ENCODE assay signal across 28 cellular contexts in the genomic region with DNA sequence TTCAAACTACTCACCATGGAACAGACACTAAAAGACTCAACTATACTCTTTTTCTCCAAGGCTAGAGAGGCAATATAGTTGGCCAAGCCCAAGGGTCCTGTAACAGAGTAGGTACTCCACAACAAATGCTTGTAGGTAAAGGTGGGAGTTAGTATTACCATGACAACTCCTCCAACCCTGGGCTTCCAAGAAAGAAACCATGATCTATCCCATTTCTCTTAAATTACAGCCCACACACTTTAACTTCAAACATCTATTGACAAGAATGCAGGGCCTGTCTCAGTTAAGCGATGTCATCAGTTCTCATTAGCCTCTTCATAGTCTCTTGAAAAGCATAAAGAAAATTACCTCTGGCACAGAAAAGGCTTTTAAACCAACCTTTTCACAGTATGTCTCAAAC. TPM values are rescaled to one million over a fixed set of nuclear protein-coding genes. Genes with fewer than 3 reads are reported as not detected.
DNase-seq lines count a peak whose midpoint lies in the region; ATAC-seq lines count a peak whose summit lies in the region.
"Had no signal": no experiment of that assay in that cellular context is flagged by ENCODE, and none has a peak within 500 bp of the region (broad histone marks: within the 10 kb centered on the region; RNA-seq: fewer than 3 reads in every experiment).

No MANE protein-coding gene starts in this region.

- peak; percentile 49 to 55 for ATAC-seq in activated T-cell treated with anti-CD3 and anti-CD28 coated beads, Interleukin-2, amount 50 U/mL, for 4 hours
- ATAC-seq: effector memory CD8-positive, alpha-beta T cell; GM23338; left cardiac atrium; mucosa of descending colon; natural killer cell; psoas muscle; T-helper 17 cell had no signal

- H3K4me3 Mint-ChIP-seq in activated T-cell treated with anti-CD3 and anti-CD28 coated beads, Interleukin-2, amount 50 U/mL, for 4 hours, result no peak overlapping the region
- H3K4me3 Mint-ChIP-seq in activated T-helper 1 cell treated with anti-CD3 and anti-CD28 coated beads, Interleukin-12 subunit alpha, Interleukin-12 subunit beta, Interleukin-2, Interleukin-4 antibody, amounts not matched to agents 30 ng/mL and 10 ng/mL and 1 ng/mL, durations not matched to agents 14 hours and 24 hours and 36 hours, result no peak overlapping the region
- no peak overlapping the region for H3K4me3 Mint-ChIP-seq in stimulated activated naive CD8-positive, alpha-beta T cell treated with anti-CD3 and anti-CD28 coated beads, Interleukin-15, Interleukin-2, amounts not matched to agents 100 ng/mL and 50 ng/mL, for 24 hours
- H3K4me3 Mint-ChIP-seq: effector memory CD8-positive, alpha-beta T cell; GM23338; natural killer cell; T-helper 17 cell had no signal

- H3K4me1 Mint-ChIP-seq in activated T-cell treated with anti-CD3 and anti-CD28 coated beads, Interleukin-2, amount 50 U/mL, for 4 hours (ENCODE audit: low read depth), result peaks cover 10% of the 10 kb centered on the region
- H3K4me1 Mint-ChIP-seq in activated T-helper 1 cell treated with anti-CD3 and anti-CD28 coated beads, Interleukin-12 subunit alpha, Interleukin-12 subunit beta, Interleukin-2, Interleukin-4 antibody, amounts not matched to agents 30 ng/mL and 10 ng/mL and 1 ng/mL, durations not matched to agents 14 hours and 24 hours and 36 hours (ENCODE audit: low read depth), result peaks cover 12% of the 10 kb centered on the region
- H3K4me1 Mint-ChIP-seq in stimulated activated naive CD8-positive, alpha-beta T cell treated with anti-CD3 and anti-CD28 coated beads, Interleukin-15, Interleukin-2, amounts not matched to agents 100 ng/mL and 50 ng/mL, for 24 hours (ENCODE audit: low read depth), result peaks cover 15% of the 10 kb centered on the region

- H3K27ac Mint-ChIP-seq in activated T-helper 1 cell treated with anti-CD3 and anti-CD28 coated beads, Interleukin-12 subunit alpha, Interleukin-12 subunit beta, Interleukin-2, Interleukin-4 antibody, amounts not matched to agents 30 ng/mL and 10 ng/mL and 1 ng/mL, durations not matched to agents 14 hours and 24 hours and 36 hours, result peak overlapping the region; percentile 41
- H3K27ac Mint-ChIP-seq in stimulated activated naive CD8-positive, alpha-beta T cell treated with anti-CD3 and anti-CD28 coated beads, Interleukin-15, Interleukin-2, amounts not matched to agents 100 ng/mL and 50 ng/mL, for 24 hours, result peak overlapping the region; percentile 19
- H3K27ac Mint-ChIP-seq: GM23338, natural killer cell had no signal

- intact Hi-C loops in activated T-helper 1 cell treated with anti-CD3 and anti-CD28 coated beads, Interleukin-12 subunit alpha, Interleukin-12 subunit beta, Interleukin-2, Interleukin-4 antibody, amounts not matched to agents 30 ng/mL and 10 ng/mL and 1 ng/mL, durations not matched to agents 14 hours and 24 hours and 36 hours (cut with micrococcal nuclease), result no loop called here

- H3K27me3 Mint-ChIP-seq in activated T-cell treated with anti-CD3 and anti-CD28 coated beads, Interleukin-2, amount 50 U/mL, for 4 hours (ENCODE audit: low read depth), result no peaks in the 10 kb centered on the region
- H3K27me3 Mint-ChIP-seq in activated T-helper 1 cell treated with anti-CD3 and anti-CD28 coated beads, Interleukin-12 subunit alpha, Interleukin-12 subunit beta, Interleukin-2, Interleukin-4 antibody, amounts not matched to agents 30 ng/mL and 10 ng/mL and 1 ng/mL, durations not matched to agents 14 hours and 24 hours and 36 hours (ENCODE audit: insufficient read depth), result no peaks in the 10 kb centered on the region
- H3K27me3 Mint-ChIP-seq in stimulated activated naive CD8-positive, alpha-beta T cell treated with anti-CD3 and anti-CD28 coated beads, Interleukin-15, Interleukin-2, amounts not matched to agents 100 ng/mL and 50 ng/mL, for 24 hours, result no peaks in the 10 kb centered on the region
- H3K27me3 Mint-ChIP-seq: effector memory CD8-positive, alpha-beta T cell; T-helper 17 cell had no signal

- DNase-seq in NCI-H1417 (lab: John Stamatoyannopoulos, UW) (peak in 2 of 3 experiments; percentile 69 to 93), NCI-H1417 treated with DMSO at 0.1 percent for 48 hours (lab: John Stamatoyannopoulos, UW) (no peak), GDM1 (lab: John Stamatoyannopoulos, UW) (no peak), HuH-7.5 (ENCODE audit: low spot score) (no peak)
- no peak for DNase-seq in activated T-cell treated with anti-CD3 and anti-CD28 coated beads, Interleukin-2, amount 50 U/mL, for 4 hours
- no peak for DNase-seq in activated T-cell treated with anti-CD3 and anti-CD28 coated beads, Interleukin-2, amount 50 U/mL, for 48 hours
- DNase-seq in activated T-helper 1 cell treated with anti-CD3 and anti-CD28 coated beads, Interleukin-12 subunit alpha, Interleukin-12 subunit beta, Interleukin-2, Interleukin-4 antibody, amounts not matched to agents 30 ng/mL and 10 ng/mL and 1 ng/mL, durations not matched to agents 14 hours and 24 hours and 36 hours (ENCODE audit: low spot score), result no peak
- DNase-seq: 8988T; activated effector memory CD4-positive, alpha-beta T cell treated with Interleukin-2 at 50 U/mL for 16 hours; Caco-2; caudate nucleus; DND-41; effector memory CD8-positive, alpha-beta T cell; hypothalamus; Kasumi-1; left cardiac atrium; mucosa of descending colon; natural killer cell; NCI-H1694; NCI-H526; occipital lobe; psoas muscle; SHP77; stimulated activated CD4-positive, alpha-beta T cell treated with anti-CD3 and anti-CD28 coated beads, Interleukin-4, amount 100 ng/mL, for 1 hour; T-helper 17 cell; transverse colon had no signal

- H3K36me3 Mint-ChIP-seq in activated T-cell treated with anti-CD3 and anti-CD28 coated beads, Interleukin-2, amount 50 U/mL, for 4 hours (ENCODE audit: insufficient read depth), result peaks cover 34% of the 10 kb centered on the region
- peaks cover 30% of the 10 kb centered on the region for H3K36me3 Mint-ChIP-seq in activated T-helper 1 cell treated with anti-CD3 and anti-CD28 coated beads, Interleukin-12 subunit alpha, Interleukin-12 subunit beta, Interleukin-2, Interleukin-4 antibody, amounts not matched to agents 30 ng/mL and 10 ng/mL and 1 ng/mL, durations not matched to agents 14 hours and 24 hours and 36 hours (ENCODE audit: low read depth)
- peaks cover 48% of the 10 kb centered on the region for H3K36me3 Mint-ChIP-seq in stimulated activated naive CD8-positive, alpha-beta T cell treated with anti-CD3 and anti-CD28 coated beads, Interleukin-15, Interleukin-2, amounts not matched to agents 100 ng/mL and 50 ng/mL, for 24 hours (ENCODE audit: low read depth)

- H3K9me3 Mint-ChIP-seq in activated T-cell treated with anti-CD3 and anti-CD28 coated beads, Interleukin-2, amount 50 U/mL, for 4 hours, result peaks cover 4% of the 10 kb centered on the region
- H3K9me3 Mint-ChIP-seq in activated T-helper 1 cell treated with anti-CD3 and anti-CD28 coated beads, Interleukin-12 subunit alpha, Interleukin-12 subunit beta, Interleukin-2, Interleukin-4 antibody, amounts not matched to agents 30 ng/mL and 10 ng/mL and 1 ng/mL, durations not matched to agents 14 hours and 24 hours and 36 hours, result no peaks in the 10 kb centered on the region
- H3K9me3 Mint-ChIP-seq in stimulated activated naive CD8-positive, alpha-beta T cell treated with anti-CD3 and anti-CD28 coated beads, Interleukin-15, Interleukin-2, amounts not matched to agents 100 ng/mL and 50 ng/mL, for 24 hours, result peaks cover 7% of the 10 kb centered on the region
- H3K9me3 Mint-ChIP-seq: effector memory CD8-positive, alpha-beta T cell; natural killer cell had no signal

RNA-seq across cellular contexts. Expression of gene ERH, which starts 25.0 kb away (rescaled TPM):
- total RNA-seq in activated T-cell treated with anti-CD3 and anti-CD28 coated beads, Interleukin-2, amount 50 U/mL, for 4 hours, result 100 to 1,000 TPM; 366 to 396 (median 372) TPM
- total RNA-seq in activated T-helper 1 cell treated with anti-CD3 and anti-CD28 coated beads, Interleukin-12 subunit alpha, Interleukin-12 subunit beta, Interleukin-2, Interleukin-4 antibody, amounts not matched to agents 30 ng/mL and 10 ng/mL and 1 ng/mL, durations not matched to agents 14 hours and 24 hours and 36 hours, result 400 and 421 TPM in 2 replicates

RNA-seq across cellular contexts. Expression of gene SLC39A9, which starts 25.4 kb away (rescaled TPM):
- 10 to 100 TPM; 44.0 to 49.6 (median 44.9) TPM for total RNA-seq in activated T-cell treated with anti-CD3 and anti-CD28 coated beads, Interleukin-2, amount 50 U/mL, for 4 hours
- 51.6 and 53.7 TPM in 2 replicates for total RNA-seq in activated T-helper 1 cell treated with anti-CD3 and anti-CD28 coated beads, Interleukin-12 subunit alpha, Interleukin-12 subunit beta, Interleukin-2, Interleukin-4 antibody, amounts not matched to agents 30 ng/mL and 10 ng/mL and 1 ng/mL, durations not matched to agents 14 hours and 24 hours and 36 hours

Comparison
In these comparisons a context has a peak if more than half of its experiments do, and no peak if none do; other contexts are left out.
1. DNase-seq: peak in NCI-H1417 (2 of 3); none in NCI-H1417 treated with DMSO at 0.1 percent for 48 hours (single experiment), activated T-cell treated with anti-CD3 and anti-CD28 coated beads, Interleukin-2, amount 50 U/mL, for 4 hours (single experiment), activated T-cell treated with anti-CD3 and anti-CD28 coated beads, Interleukin-2, amount 50 U/mL, for 48 hours (0 of 2), activated T-helper 1 cell treated with anti-CD3 and anti-CD28 coated beads, Interleukin-12 subunit alpha, Interleukin-12 subunit beta, Interleukin-2, Interleukin-4 antibody, amounts not matched to agents 30 ng/mL and 10 ng/mL and 1 ng/mL, durations not matched to agents 14 hours and 24 hours and 36 hours (single experiment), GDM1 (single experiment) and HuH-7.5 (single experiment).